Comparison of ENCODE assay signal across 24 cellular contexts in genomic region chr6:8543714-8544113, GRCh38.
"Had no signal": no experiment of that assay in that cellular context is flagged by ENCODE, and none has a peak within 500 bp of the region (broad histone marks: within the 10 kb centered on the region; RNA-seq: fewer than 3 reads in every experiment).

No MANE protein-coding gene starts in this region.

- H3K4me3 ChIP-seq: colonic mucosa, coronary artery, dorsolateral prefrontal cortex, esophagus muscularis mucosa, esophagus squamous epithelium, gastrocnemius medialis, gastroesophageal sphincter, heart left ventricle, heart right ventricle had no signal

- H3K36me3 ChIP-seq: colonic mucosa, esophagus muscularis mucosa, esophagus squamous epithelium, gastrocnemius medialis, gastroesophageal sphincter, heart left ventricle, heart right ventricle had no signal

- H3K9me3 ChIP-seq: colonic mucosa, gastrocnemius medialis had no signal

- H3K27ac ChIP-seq: colonic mucosa, coronary artery, dorsolateral prefrontal cortex, epithelial cell of prostate, esophagus muscularis mucosa, esophagus squamous epithelium, foreskin keratinocyte, gastrocnemius medialis, gastroesophageal sphincter, heart left ventricle, heart right ventricle had no signal

- ATAC-seq: effector memory CD8-positive, alpha-beta T cell; esophagus mucosa; foreskin keratinocyte; gastrocnemius medialis; gastroesophageal sphincter; heart left ventricle; heart right ventricle had no signal

- H3K4me1 ChIP-seq: colonic mucosa, esophagus muscularis mucosa, foreskin keratinocyte, gastrocnemius medialis, gastroesophageal sphincter, heart left ventricle, heart right ventricle had no signal

- H3K27me3 ChIP-seq: colonic mucosa, dorsolateral prefrontal cortex, esophagus muscularis mucosa, esophagus squamous epithelium, foreskin keratinocyte, gastrocnemius medialis, gastroesophageal sphincter, heart left ventricle, heart right ventricle had no signal

- DNase-seq: colonic mucosa; cortex of kidney; dermis blood vessel endothelial cell; dorsolateral prefrontal cortex; effector CD4-positive, alpha-beta T cell; effector CD8-positive, alpha-beta T cell; effector memory CD4-positive, alpha-beta T cell; effector memory CD8-positive, alpha-beta T cell; endodermal cell; erythroblast; esophagus squamous epithelium; foreskin fibroblast; foreskin keratinocyte; foreskin melanocyte; gastrocnemius medialis; glutamatergic neuron; head of caudate nucleus; heart left ventricle; heart right ventricle had no signal
